13 cellular contexts compared by ENCODE assay signal in the genomic region with DNA sequence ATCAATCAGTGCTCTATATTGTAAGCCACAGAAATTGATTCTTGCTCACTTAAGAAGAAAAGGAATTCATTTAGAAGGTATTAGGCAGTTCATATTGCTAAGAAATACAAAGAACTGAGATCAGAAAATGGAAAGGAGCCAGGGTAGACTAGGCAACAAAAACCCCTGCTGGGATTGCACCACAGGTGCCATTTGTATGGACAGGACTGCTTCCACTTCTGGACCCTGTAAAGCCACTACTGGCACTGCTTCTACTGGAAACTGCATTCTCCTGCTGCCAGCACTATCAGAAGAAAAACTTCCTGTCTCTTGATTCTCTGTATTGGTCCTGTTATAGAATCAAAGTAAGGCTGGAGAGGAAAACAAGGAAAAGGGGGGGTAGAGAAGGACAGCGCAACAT. TPM values are rescaled to one million over a fixed set of nuclear protein-coding genes. Genes with fewer than 3 reads are reported as not detected.
DNase-seq lines count a peak whose midpoint lies in the region; ATAC-seq, FAIRE-seq and TF ChIP-seq lines count a peak whose summit lies in the region.
"Had no signal": no experiment of that assay in that cellular context is flagged by ENCODE, and none has a peak within 500 bp of the region (broad histone marks: within the 10 kb centered on the region; RNA-seq: fewer than 3 reads in every experiment).

No MANE protein-coding gene starts in this region.

- peaks cover 8 to 13% of the 10 kb centered on the region in 2 donors for H3K9me3 Mint-ChIP-seq in natural killer cell
- peaks cover 11% of the 10 kb centered on the region in 2 donors for H3K9me3 Mint-ChIP-seq in stimulated activated naive B cell treated with anti-CD40 and anti-IgM and Interleukin-4, amounts not matched to agents 10 μg/mL and 1 μg/mL and 100 μg/mL, for 72 hours

- H3K27ac Mint-ChIP-seq in natural killer cell = peak overlapping the region in 1 of 2 donors; percentile 23
- no peak overlapping the region for H3K27ac Mint-ChIP-seq in stimulated activated naive B cell treated with anti-CD40 and anti-IgM and Interleukin-4, amounts not matched to agents 10 μg/mL and 1 μg/mL and 100 μg/mL, for 72 hours
- H3K27ac Mint-ChIP-seq: activated naive CD8-positive, alpha-beta T cell; IgD-negative memory B cell had no signal

- peak; percentile 41 for FAIRE-seq in GM18507 (lab: Jason Lieb, UNC)
- FAIRE-seq in pancreas (lab: Jason Lieb, UNC) = no peak

- no peaks in the 10 kb centered on the region for H3K27me3 ChIP-seq in pancreas

- ATAC-seq in pancreas (peak in 3 of 4 donors; percentile 27 to 61 (median 44)), natural killer cell (no peak)
- ATAC-seq in stimulated activated naive B cell treated with anti-CD40 and anti-IgM and Interleukin-4, amounts not matched to agents 10 μg/mL and 1 μg/mL and 100 μg/mL, for 72 hours (replicated peaks) = no peak

- no peaks in the 10 kb centered on the region for H3K9me3 ChIP-seq in pancreas

- 90 to 100% methylated on average over 1 of the region's 1 CpG for WGBS in pancreas, 2 donors

- TF ChIP-seq CTCF in pancreas (IDR thresholded peaks at IDR 0.05) (no peak), natural killer cell (IDR thresholded peaks at IDR 0.05) (no peak)

- H3K4me1 Mint-ChIP-seq in natural killer cell = peaks cover 61 to 66% of the 10 kb centered on the region in 2 donors
- H3K4me1 Mint-ChIP-seq in stimulated activated naive B cell treated with anti-CD40 and anti-IgM and Interleukin-4, amounts not matched to agents 10 μg/mL and 1 μg/mL and 100 μg/mL, for 72 hours = peaks cover 30 to 59% of the 10 kb centered on the region in 2 donors

- H3K27me3 Mint-ChIP-seq in natural killer cell (ENCODE audit: low read depth in 2 of 2) = no peaks in the 10 kb centered on the region
- H3K27me3 Mint-ChIP-seq in stimulated activated naive B cell treated with anti-CD40 and anti-IgM and Interleukin-4, amounts not matched to agents 10 μg/mL and 1 μg/mL and 100 μg/mL, for 72 hours = no peaks in the 10 kb centered on the region
- H3K27me3 Mint-ChIP-seq: activated naive CD8-positive, alpha-beta T cell; IgD-negative memory B cell had no signal

- H3K4me3 Mint-ChIP-seq in natural killer cell = no peak overlapping the region
- no peak overlapping the region for H3K4me3 Mint-ChIP-seq in stimulated activated naive B cell treated with anti-CD40 and anti-IgM and Interleukin-4, amounts not matched to agents 10 μg/mL and 1 μg/mL and 100 μg/mL, for 72 hours
- H3K4me3 Mint-ChIP-seq: activated naive CD8-positive, alpha-beta T cell; IgD-negative memory B cell had no signal

- intact Hi-C loops in pancreas (cut with DNase I) = no loop called here
- intact Hi-C loops in natural killer cell (cut with micrococcal nuclease) = no loop called here

- H3K36me3 ChIP-seq in pancreas = no peaks in the 10 kb centered on the region
- H3K36me3 ChIP-seq: thoracic aorta had no signal

- H3K4me1 ChIP-seq in pancreas = peaks cover 2 to 6% (median 5%) of the 10 kb centered on the region in 3 donors

- peaks cover 21% of the 10 kb centered on the region for H3K36me3 Mint-ChIP-seq in natural killer cell
- H3K36me3 Mint-ChIP-seq in stimulated activated naive B cell treated with anti-CD40 and anti-IgM and Interleukin-4, amounts not matched to agents 10 μg/mL and 1 μg/mL and 100 μg/mL, for 72 hours = peaks cover 23 to 40% of the 10 kb centered on the region in 2 donors

- no peak overlapping the region for H3K4me3 ChIP-seq in pancreas
- H3K4me3 ChIP-seq: thoracic aorta had no signal

- DNase-seq in GM18507 (ENCODE audit: extremely low spot score, insufficient read length, low read depth) (no peak), NCI-H2081 treated with DMSO at 0.1 percent for 48 hours (lab: John Stamatoyannopoulos, UW) (peak; percentile 1), dermis blood vessel endothelial cell (peak; percentile 73), pancreas (no peak), NCI-H1930 (lab: John Stamatoyannopoulos, UW) (no peak), natural killer cell (no peak)
- no peak for DNase-seq in stimulated activated naive B cell treated with anti-CD40 and anti-IgM and Interleukin-4, amounts not matched to agents 10 μg/mL and 1 μg/mL and 100 μg/mL, for 72 hours
- DNase-seq: effector memory CD4-positive, alpha-beta T cell; hippocampal formation; NCI-H510A treated with DMSO at 0.1 percent for 48 hours had no signal

- H3K27ac ChIP-seq in pancreas = no peak overlapping the region
- H3K27ac ChIP-seq: thoracic aorta had no signal

RNA-seq across cellular contexts. Expression of a gene that starts 45.9 kb away (rescaled TPM):
- total RNA-seq in dermis blood vessel endothelial cell (34.5 and 81.9 TPM in 2 replicates), pancreas (10 to 100 TPM; 10.2 to 22.7 (median 13.5) TPM), natural killer cell (10 to 100 TPM; 50.1 to 51.4 (median 50.2) TPM)
- 1 to 10 TPM; 6.2 to 8.7 TPM for polyA plus RNA-seq in pancreas

RNA-seq across cellular contexts. Expression of a gene that starts 46.2 kb away (rescaled TPM):
- total RNA-seq in dermis blood vessel endothelial cell (53.4 and 65.0 TPM in 2 replicates), pancreas (10 to 100 TPM in 5 of 6 donors, 1 to 10 TPM in 1; 9.8 to 18.5 (median 11.7) TPM), natural killer cell (10 to 100 TPM; 16.8 to 21.5 (median 21.4) TPM)
- 1 to 10 TPM; 3.9 to 5.7 TPM for polyA plus RNA-seq in pancreas

Comparison
In these comparisons a context has a peak if more than half of its experiments do, and no peak if none do; other contexts are left out.
1. DNase-seq: peak in NCI-H2081 treated with DMSO at 0.1 percent for 48 hours (single experiment) and dermis blood vessel endothelial cell (single experiment); none in GM18507 (single experiment), pancreas (0 of 6), NCI-H1930 (0 of 2), natural killer cell (single experiment) and stimulated activated naive B cell treated with anti-CD40 and anti-IgM and Interleukin-4, amounts not matched to agents 10 μg/mL and 1 μg/mL and 100 μg/mL, for 72 hours (single experiment).
2. ATAC-seq: peak in pancreas (3 of 4); none in natural killer cell (0 of 3) and stimulated activated naive B cell treated with anti-CD40 and anti-IgM and Interleukin-4, amounts not matched to agents 10 μg/mL and 1 μg/mL and 100 μg/mL, for 72 hours (0 of 2).